19 cellular contexts compared by ENCODE assay signal in genomic region chr4:88040707-88041106, GRCh38.
"Had no signal": no experiment of that assay in that cellular context is flagged by ENCODE, and none has a peak within 500 bp of the region (broad histone marks: within the 10 kb centered on the region; RNA-seq: fewer than 3 reads in every experiment).

No MANE protein-coding gene starts in this region.

- H3K27me3 ChIP-seq: dorsolateral prefrontal cortex, esophagus muscularis mucosa, gastroesophageal sphincter, neutrophil, sigmoid colon, suprapubic skin, thyroid gland had no signal

- FAIRE-seq: small intestine, urothelium cell line had no signal

- DNase-seq: cortex of kidney; dorsolateral prefrontal cortex; effector CD8-positive, alpha-beta T cell; glutamatergic neuron; islet precursor cell; mammary epithelial cell; mucosa of descending colon; naive thymus-derived CD8-positive, alpha-beta T cell; psoas muscle; sigmoid colon; small intestine; stimulated activated CD4-positive, alpha-beta T cell treated with anti-CD3 and anti-CD28 coated beads, Interleukin-12 subunit alpha, Interleukin-12 subunit beta, amount 100 ng/mL, for 4 hours; stimulated activated naive CD4-positive, alpha-beta T cell; thyroid gland had no signal

- H3K4me3 ChIP-seq: dorsolateral prefrontal cortex, esophagus muscularis mucosa, gastroesophageal sphincter, mucosa of descending colon, psoas muscle, sigmoid colon, suprapubic skin, thyroid gland had no signal

- ATAC-seq: gastroesophageal sphincter; naive thymus-derived CD8-positive, alpha-beta T cell; psoas muscle had no signal

- H3K27ac ChIP-seq: dorsolateral prefrontal cortex, esophagus muscularis mucosa, gastroesophageal sphincter, neutrophil, psoas muscle, suprapubic skin, thyroid gland had no signal

- H3K9me3 ChIP-seq: esophagus muscularis mucosa, gastroesophageal sphincter, mucosa of descending colon, neutrophil, psoas muscle, sigmoid colon, suprapubic skin, thyroid gland had no signal

- H3K4me1 ChIP-seq: esophagus muscularis mucosa, gastroesophageal sphincter, psoas muscle, suprapubic skin, thyroid gland had no signal
